In genomic region chr15:61103026-61103425, GRCh38 we compare ENCODE assay signal across 9 cellular contexts.
"Had no signal": no experiment of that assay in that cellular context is flagged by ENCODE, and none has a peak within 500 bp of the region (broad histone marks: within the 10 kb centered on the region; RNA-seq: fewer than 3 reads in every experiment).

No MANE protein-coding gene starts in this region.

- ATAC-seq: HCT116, HepG2 had no signal

- FAIRE-seq: HepG2 had no signal

- H3K27ac ChIP-seq: GM23248, HL-60 had no signal

- H3K36me3 ChIP-seq: HAP-1 had no signal

- H2AFZ ChIP-seq: GM23248 had no signal

- H3K9ac ChIP-seq: GM23248 had no signal

- H3K4me3 Mint-ChIP-seq: HFFc6, IgD-negative memory B cell had no signal

- H3K27ac Mint-ChIP-seq: HFFc6, IgD-negative memory B cell had no signal

- H3K9me3 ChIP-seq: HAP-1 had no signal

- H3K9me3 Mint-ChIP-seq: HFFc6 had no signal

- DNase-seq: GM23248, H7, HFFc6, KBM-7 had no signal

- H3K36me3 Mint-ChIP-seq: IgD-negative memory B cell had no signal

- H3K4me3 ChIP-seq: GM23248, HAP-1 had no signal
